9 cellular contexts compared by ENCODE assay signal in genomic region chr22:19853058-19853878, GRCh38. TPM values are rescaled to one million over a fixed set of nuclear protein-coding genes. Genes with fewer than 3 reads are reported as not detected.
DNase-seq lines count a peak whose midpoint lies in the region; ATAC-seq and TF ChIP-seq lines count a peak whose summit lies in the region.
"Had no signal": no experiment of that assay in that cellular context is flagged by ENCODE, and none has a peak within 500 bp of the region (broad histone marks: within the 10 kb centered on the region; RNA-seq: fewer than 3 reads in every experiment).

No MANE protein-coding gene starts in this region.

- in situ Hi-C loops in KBM-7 (cut with MboI; ENCODE audit: low pct_unique_long_range_greater_than_20kb, low sequenced_read_pairs): loop anchor here (5.0 kb wide), 1 partner anchor 36 kb away; no protein-coding TSS in a partner anchor

- peaks cover 0 to 3% of the 10 kb centered on the region in 2 donors for H3K36me3 Mint-ChIP-seq in activated T-cell treated with anti-CD3 and anti-CD28 coated beads, Interleukin-2, amount 50 U/mL, for 72 hours (ENCODE audit: insufficient read depth in 2 of 2)

- no peak for TF ChIP-seq CTCF in adrenal gland (IDR thresholded peaks at IDR 0.05)
- no peak for TF ChIP-seq CTCF in liver (IDR thresholded peaks at IDR 0.05; ENCODE audit: low read depth, low read length, missing input control)
- no peak for TF ChIP-seq CTCF in tibial nerve (IDR thresholded peaks at IDR 0.05)

- no peaks in the 10 kb centered on the region for H3K9me3 Mint-ChIP-seq in activated T-cell treated with anti-CD3 and anti-CD28 coated beads, Interleukin-2, amount 50 U/mL, for 72 hours

- no peaks in the 10 kb centered on the region for H3K9me3 ChIP-seq in adrenal gland (replicated peaks in 1 of 3)
- H3K9me3 ChIP-seq in liver (ENCODE audit: control insufficient read depth in 4 of 4, low read length in 3 of 4): no peaks in the 10 kb centered on the region
- H3K9me3 ChIP-seq in tibial nerve: no peaks in the 10 kb centered on the region

- no peak for ATAC-seq in activated T-cell treated with anti-CD3 and anti-CD28 coated beads, Interleukin-2, amount 50 U/mL, for 72 hours (replicated peaks in 1 of 2)
- ATAC-seq in GM21576 (IDR thresholded peaks at IDR 0.05; ENCODE audit: unreplicated experiment) (no peak), HG02885 (IDR thresholded peaks at IDR 0.05; ENCODE audit: poor library complexity, unreplicated experiment) (no peak)

- no peak for TF ChIP-seq RAD21 in liver (IDR thresholded peaks at IDR 0.05)

- no peak for TF ChIP-seq EP300 in tibial nerve (IDR thresholded peaks at IDR 0.05)

- peaks cover 71% of the 10 kb centered on the region for H3K4me1 Mint-ChIP-seq in activated T-cell treated with anti-CD3 and anti-CD28 coated beads, Interleukin-2, amount 50 U/mL, for 72 hours (ENCODE audit: low read depth)

- H3K36me3 ChIP-seq in adrenal gland (replicated peaks in 1 of 2) (peaks cover 0 to 18% of the 10 kb centered on the region in 2 donors), liver (ENCODE audit: control insufficient read depth in 4 of 4, insufficient read depth in 3 of 4, low read depth in 1 of 4, low read length in 3 of 4) (peaks cover 0 to 13% (median 9%) of the 10 kb centered on the region in 4 donors), tibial nerve (peaks cover 0 to 44% (median 6%) of the 10 kb centered on the region in 3 donors)

- H3K9ac ChIP-seq in liver (ENCODE audit: low read depth in 1 of 2, low read length in 2 of 2): peak overlapping the region; percentile 14 to 73

- TF ChIP-seq POLR2A in adrenal gland (IDR thresholded peaks at IDR 0.05) (no peak), tibial nerve (IDR thresholded peaks at IDR 0.05) (no peak)

- peak overlapping the region; percentile 94 for H3K27ac Mint-ChIP-seq in activated T-cell treated with anti-CD3 and anti-CD28 coated beads, Interleukin-2, amount 50 U/mL, for 72 hours

- H3K4me3 Mint-ChIP-seq in activated T-cell treated with anti-CD3 and anti-CD28 coated beads, Interleukin-2, amount 50 U/mL, for 72 hours: peak overlapping the region; percentile 98 to 99

- H3K27ac ChIP-seq in adrenal gland: peak overlapping the region in 3 of 5 donors; percentile 97 to 99 (median 97)
- H3K27ac ChIP-seq in liver (ENCODE audit: low read depth in 1 of 2, low read length in 2 of 2): no peak overlapping the region
- peak overlapping the region in 3 of 4 donors; percentile 89 to 99 (median 90) for H3K27ac ChIP-seq in tibial nerve

- DNase-seq in activated T-cell treated with anti-CD3 and anti-CD28 coated beads, Interleukin-2, amount 50 U/mL, for 72 hours: no peak
- DNase-seq in activated T-cell treated with anti-CD3 and anti-CD28 coated beads for 4 hours (no peak), adrenal gland (peak in 3 of 7 donors; percentile 18 to 23 (median 19)), tibial nerve (ENCODE audit: low spot score in 2 of 2) (no peak), KBM-7 (no peak)
- DNase-seq: hippocampal formation had no signal

- intact Hi-C loops in adrenal gland (cut with DNase I): no loop called here

- 39 to 52% (median 45%) methylated on average over 9 to 11 of the region's 11 CpGs for WGBS in adrenal gland, 4 donors
- 54% methylated on average over 11 of the region's 11 CpGs for WGBS in liver
- 36 to 41% methylated on average over 11 of the region's 11 CpGs for WGBS in tibial nerve, 2 donors

- H3K4me1 ChIP-seq in adrenal gland (replicated peaks in 1 of 2) (peaks cover 25% of the 10 kb centered on the region in 2 donors), liver (ENCODE audit: control insufficient read depth in 4 of 4, insufficient read depth in 4 of 4, low read length in 3 of 4) (peaks cover 10 to 35% (median 26%) of the 10 kb centered on the region in 4 donors), tibial nerve (peaks cover 0 to 55% (median 25%) of the 10 kb centered on the region in 4 donors)

- peak overlapping the region in 2 of 4 donors; percentile 80 to 88 for H3K4me3 ChIP-seq in adrenal gland
- H3K4me3 ChIP-seq in liver (ENCODE audit: low read depth in 1 of 3, low read length in 3 of 3): peak overlapping the region; percentile 68 to 91 (median 78)
- peak overlapping the region; percentile 65 to 96 (median 80) for H3K4me3 ChIP-seq in tibial nerve

- no peaks in the 10 kb centered on the region for H3K27me3 ChIP-seq in adrenal gland
- H3K27me3 ChIP-seq in liver (ENCODE audit: control insufficient read depth in 4 of 4, insufficient read depth in 4 of 4, low read length in 3 of 4): no peaks in the 10 kb centered on the region
- H3K27me3 ChIP-seq in tibial nerve: no peaks in the 10 kb centered on the region

- no peaks in the 10 kb centered on the region for H3K27me3 Mint-ChIP-seq in activated T-cell treated with anti-CD3 and anti-CD28 coated beads, Interleukin-2, amount 50 U/mL, for 72 hours (ENCODE audit: low read depth)

TF ChIP-seq in liver, 16 proteins besides CTCF, POLR2A, EP300 and RAD21:
- TF ChIP-seq FOXA1 (IDR thresholded peaks at IDR 0.05): no peak
- no peak for TF ChIP-seq RXRA (IDR thresholded peaks at IDR 0.05)
- no peak for TF ChIP-seq MAX (IDR thresholded peaks at IDR 0.05)
- no peak for TF ChIP-seq HNF4A (conservative IDR thresholded peaks at IDR 0.05)
- no peak for TF ChIP-seq JUND (IDR thresholded peaks at IDR 0.05)
- no peak for TF ChIP-seq SP1 (IDR thresholded peaks at IDR 0.05)
- no peak for TF ChIP-seq REST (IDR thresholded peaks at IDR 0.05)
- no peak for TF ChIP-seq NR2F2 (IDR thresholded peaks at IDR 0.05)
- TF ChIP-seq FOXA2 (IDR thresholded peaks at IDR 0.05): no peak
- no peak for TF ChIP-seq GABPA (IDR thresholded peaks at IDR 0.05 in 1 of 2, conservative IDR thresholded peaks at IDR 0.05 in 1 of 2)

RNA-seq across cellular contexts. Expression of gene GNB1L, which starts 1.4 kb away (rescaled TPM):
- 10 to 100 TPM; 13.9 to 20.5 TPM for total RNA-seq in activated T-cell treated with anti-CD3 and anti-CD28 coated beads, Interleukin-2, amount 50 U/mL, for 72 hours
- total RNA-seq in adrenal gland (1 to 10 TPM in 7 of 8 donors, under 1 TPM in 1; 0.26 to 6.6 (median 3.7) TPM), liver (1 to 10 TPM; 1.5 to 1.9 TPM), tibial nerve (1 to 10 TPM; 2.9 to 8.1 (median 6.3) TPM)
- polyA plus RNA-seq in adrenal gland (1 to 10 TPM in 2 of 3 donors, not detected in 1; 4.3 to 6.2 TPM), liver (1 to 10 TPM; 2.0 to 3.6 TPM)

RNA-seq across cellular contexts. Expression of gene RTL10, which starts 1.4 kb away (rescaled TPM):
- total RNA-seq in activated T-cell treated with anti-CD3 and anti-CD28 coated beads, Interleukin-2, amount 50 U/mL, for 72 hours: 10 to 100 TPM; 15.0 to 16.3 TPM
- total RNA-seq in adrenal gland (10 to 100 TPM in 6 of 8 donors, 1 to 10 TPM in 2; 5.5 to 17.3 (median 11.7) TPM), liver (1 to 10 TPM; 6.7 to 8.0 TPM), tibial nerve (10 to 100 TPM; 10.2 to 13.3 (median 11.4) TPM)
- polyA plus RNA-seq in adrenal gland (10 to 100 TPM in 1 of 3 donors, 1 to 10 TPM in 2; 5.8 to 14.1 (median 7.9) TPM), liver (1 to 10 TPM; 4.2 to 8.3 TPM)

Comparison
In these comparisons a context has a peak if more than half of its experiments do, and no peak if none do; other contexts are left out.
1. H3K27ac ChIP-seq: peak in adrenal gland (3 of 5) and tibial nerve (3 of 4); none in liver (0 of 2).